In genomic region chr17:57675427-57675826, GRCh38 we compare ENCODE assay signal across 15 cellular contexts.
"Had no signal": no experiment of that assay in that cellular context is flagged by ENCODE, and none has a peak within 500 bp of the region (broad histone marks: within the 10 kb centered on the region; RNA-seq: fewer than 3 reads in every experiment).

No MANE protein-coding gene starts in this region.

- DNase-seq: activated CD4-positive, alpha-beta T cell treated with anti-CD3 and anti-CD28 coated beads, Interleukin-2, amount 50 U/mL, for 4 hours; activated CD4-positive, CD25-positive, alpha-beta regulatory T cell treated with anti-CD3 and anti-CD28 coated beads, Interleukin-2, amount 50 U/mL, for 72 hours; cortex of kidney; effector memory CD4-positive, alpha-beta T cell; foreskin melanocyte; SK-N-SH; stimulated activated naive CD4-positive, alpha-beta T cell; T-helper 1 cell; T1000 had no signal

- H3K4me2 ChIP-seq: SK-N-SH had no signal

- H3K27me3 ChIP-seq: ascending aorta, tibial nerve, vagina had no signal

- H3K27ac Mint-ChIP-seq: activated T-helper 1 cell treated with anti-CD3 and anti-CD28 coated beads, Interleukin-12 subunit alpha, Interleukin-12 subunit beta, Interleukin-2, Interleukin-4 antibody, amounts not matched to agents 30 ng/mL and 10 ng/mL and 1 ng/mL, durations not matched to agents 14 hours and 24 hours and 36 hours; mesothelial cell of epicardium had no signal

- H3K9me3 ChIP-seq: ascending aorta, SK-N-SH, tibial nerve, vagina had no signal

- H3K9ac ChIP-seq: parathyroid adenoma, SK-N-SH had no signal

- H3K9me3 Mint-ChIP-seq: activated T-helper 1 cell treated with anti-CD3 and anti-CD28 coated beads, Interleukin-12 subunit alpha, Interleukin-12 subunit beta, Interleukin-2, Interleukin-4 antibody, amounts not matched to agents 30 ng/mL and 10 ng/mL and 1 ng/mL, durations not matched to agents 14 hours and 24 hours and 36 hours; mesothelial cell of epicardium had no signal

- H3K4me3 ChIP-seq: ascending aorta, tibial nerve, vagina had no signal

- H3K4me3 Mint-ChIP-seq: activated T-helper 1 cell treated with anti-CD3 and anti-CD28 coated beads, Interleukin-12 subunit alpha, Interleukin-12 subunit beta, Interleukin-2, Interleukin-4 antibody, amounts not matched to agents 30 ng/mL and 10 ng/mL and 1 ng/mL, durations not matched to agents 14 hours and 24 hours and 36 hours; mesothelial cell of epicardium had no signal

- H3K36me3 ChIP-seq: vagina had no signal

- H3K27ac ChIP-seq: ascending aorta, parathyroid adenoma, tibial nerve, vagina had no signal

- H2AFZ ChIP-seq: parathyroid adenoma had no signal
